16 cellular contexts compared by ENCODE assay signal in genomic region chr1:220363196-220363831, GRCh38.
DNase-seq lines count a peak whose midpoint lies in the region; TF ChIP-seq lines count a peak whose summit lies in the region.
"Had no signal": no experiment of that assay in that cellular context is flagged by ENCODE, and none has a peak within 500 bp of the region (broad histone marks: within the 10 kb centered on the region; RNA-seq: fewer than 3 reads in every experiment).

No MANE protein-coding gene starts in this region.

- no peaks in the 10 kb centered on the region for H3K36me3 ChIP-seq in osteoblast (ENCODE audit: insufficient read depth, low read length)
- H3K36me3 ChIP-seq in prostate gland: no peaks in the 10 kb centered on the region
- H3K36me3 ChIP-seq: right atrium auricular region, suprapubic skin had no signal

- TF ChIP-seq CTCF in osteoblast (IDR thresholded peaks at IDR 0.05; ENCODE audit: extremely low read depth, low read depth, low read length) (no peak), prostate gland (IDR thresholded peaks at IDR 0.05) (no peak)

- peaks cover 5% of the 10 kb centered on the region for H3K4me1 ChIP-seq in osteoblast (ENCODE audit: insufficient read depth, low read length)
- no peaks in the 10 kb centered on the region for H3K4me1 ChIP-seq in prostate gland (replicated peaks)
- H3K4me1 ChIP-seq: suprapubic skin had no signal

- DNase-seq in EH (ENCODE audit: low read depth) (peak; percentile 36), NCI-H2171 (lab: John Stamatoyannopoulos, UW) (peak; percentile 88), astrocyte of the hippocampus (ENCODE audit: low read depth, low spot score) (peak; percentile 24), osteoblast (ENCODE audit: insufficient read length, low spot score, missing footprints) (peak; percentile 60), SW 1271 (lab: John Stamatoyannopoulos, UW) (no peak), prostate gland (ENCODE audit: low spot score) (no peak), 8988T (no peak)
- DNase-seq: activated CD4-positive, alpha-beta memory T cell treated with anti-CD3 and anti-CD28 coated beads for 36 hours; activated naive CD8-positive, alpha-beta T cell treated with anti-CD3 and anti-CD28 coated beads, Interleukin-2, amount 10 ng/mL, durations not matched to agents 7 days and 5 days; activated T-cell treated with anti-CD3 and anti-CD28 coated beads, Interleukin-2, amount 50 U/mL, for 48 hours; central memory CD4-positive, alpha-beta T cell; foreskin melanocyte; HFFc6; mammary epithelial cell had no signal

- H4K20me1 ChIP-seq in osteoblast (ENCODE audit: insufficient read depth, low read length): no peaks in the 10 kb centered on the region

- intact Hi-C loops in prostate gland (cut with DNase I): no loop called here

- H3K9me3 ChIP-seq in osteoblast (ENCODE audit: low read depth, low read length) (no peaks in the 10 kb centered on the region), prostate gland (no peaks in the 10 kb centered on the region)
- H3K9me3 ChIP-seq: right atrium auricular region, suprapubic skin had no signal

- H3K4me3 ChIP-seq in osteoblast (ENCODE audit: insufficient read depth, low read length): no peak overlapping the region
- H3K4me3 ChIP-seq in prostate gland: no peak overlapping the region
- H3K4me3 ChIP-seq: right atrium auricular region, suprapubic skin had no signal

- WGBS in prostate gland: 61% methylated on average over 5 of the region's 5 CpGs

- H2AFZ ChIP-seq in osteoblast (ENCODE audit: low read length): no peak overlapping the region

- H3K27ac ChIP-seq in osteoblast (ENCODE audit: low read depth, low read length): no peak overlapping the region
- H3K27ac ChIP-seq in prostate gland: no peak overlapping the region
- H3K27ac ChIP-seq: right atrium auricular region, suprapubic skin had no signal

- no peaks in the 10 kb centered on the region for H3K79me2 ChIP-seq in osteoblast (ENCODE audit: insufficient read depth, low read length)

- H3K27me3 ChIP-seq in osteoblast (ENCODE audit: insufficient read depth, low read length) (peaks cover 3% of the 10 kb centered on the region), prostate gland (replicated peaks; ENCODE audit: insufficient read depth) (no peaks in the 10 kb centered on the region)
- H3K27me3 ChIP-seq: right atrium auricular region, suprapubic skin had no signal

- no peak for TF ChIP-seq POLR2A in prostate gland (IDR thresholded peaks at IDR 0.05)

- no peak overlapping the region for H3K4me2 ChIP-seq in osteoblast (ENCODE audit: insufficient read depth, low read length)

Comparison
In these comparisons a context has a peak if more than half of its experiments do, and no peak if none do; other contexts are left out.
1. DNase-seq: peak in EH (single experiment), NCI-H2171 (single experiment), astrocyte of the hippocampus (single experiment) and osteoblast (single experiment); none in SW 1271 (0 of 2), prostate gland (single experiment) and 8988T (single experiment).